5 cellular contexts compared by ENCODE assay signal in genomic region chr4:118625097-118625496, GRCh38.
DNase-seq lines count a peak whose midpoint lies in the region; ATAC-seq, FAIRE-seq and TF ChIP-seq lines count a peak whose summit lies in the region.
"Not testable (repeated sequence)": the region's sequence is repeated elsewhere in the genome, so short reads cannot be mapped to it uniquely, and the experiment has no call there.

No MANE protein-coding gene starts in this region.

- not testable (repeated sequence) for H3K27me3 ChIP-seq in SK-N-SH (ENCODE audit: insufficient read depth); WERI-Rb-1 (ENCODE audit: insufficient read depth, low read depth, severe bottlenecking)

- H3K4me3 ChIP-seq in A549; SK-N-SH (ENCODE audit: low read depth in 2 of 2, low read length in 1 of 2); WERI-Rb-1 (ENCODE audit: low read depth, low read length): not testable (repeated sequence)

- H3K36me3 ChIP-seq in SK-N-SH (replicated peaks in 1 of 2; ENCODE audit: control insufficient read depth in 1 of 2, insufficient read depth in 2 of 2, low read length in 1 of 2); WERI-Rb-1: not testable (repeated sequence)

- H3K9me3 ChIP-seq in A549; SK-N-SH; WERI-Rb-1 (ENCODE audit: severe bottlenecking): not testable (repeated sequence)

- not testable (repeated sequence) for H3K9ac ChIP-seq in SK-N-SH

- CTCF ChIA-PET in A549 (lab: Yijun Ruan, JAX); SK-N-SH (lab: Yijun Ruan, JAX): not testable (repeated sequence)

- not testable (repeated sequence) for ATAC-seq in A549; central memory CD8-positive, alpha-beta T cell (replicated peaks; ENCODE audit: extremely low read depth, poor library complexity, severe bottlenecking)

- H3K4me2 ChIP-seq in A549, SK-N-SH: not testable (repeated sequence)

- POLR2A ChIA-PET in A549 (lab: Yijun Ruan, JAX); SK-N-SH (lab: Yijun Ruan, JAX): not testable (repeated sequence)

- TF ChIP-seq CTCF in A549 (IDR thresholded peaks at IDR 0.05); SK-N-SH (IDR thresholded peaks at IDR 0.05); WERI-Rb-1 (IDR thresholded peaks at IDR 0.05; ENCODE audit: low read depth, low read length): not testable (repeated sequence)

- H3K9me3 Mint-ChIP-seq in central memory CD8-positive, alpha-beta T cell = not testable (repeated sequence)

- TF ChIP-seq RAD21 in A549 (conservative IDR thresholded peaks at IDR 0.05 in 1 of 2, IDR thresholded peaks at IDR 0.05 in 1 of 2); Ishikawa (IDR thresholded peaks at IDR 0.05; ENCODE audit: low read depth); SK-N-SH (IDR thresholded peaks at IDR 0.05; ENCODE audit: low read length): not testable (repeated sequence)

- H3K4me1 ChIP-seq in A549; SK-N-SH (ENCODE audit: control insufficient read depth in 1 of 2, insufficient read depth in 2 of 2, low read depth in 1 of 2, low read length in 1 of 2): not testable (repeated sequence)

- H3K27ac Mint-ChIP-seq in central memory CD8-positive, alpha-beta T cell (ENCODE audit: low read depth) = peak overlapping the region; percentile 35

- 95% methylated on average over 4 of the region's 4 CpGs for WGBS in A549 (ENCODE audit: missing lambda C conversion rate)
- WGBS in SK-N-SH (ENCODE audit: low lambda C conversion rate) = 96% methylated on average over 4 of the region's 4 CpGs

- H3K4me3 Mint-ChIP-seq in central memory CD8-positive, alpha-beta T cell = not testable (repeated sequence)

- not testable (repeated sequence) for H4K20me1 ChIP-seq in SK-N-SH (ENCODE audit: insufficient read depth)

- not testable (repeated sequence) for H3K36me3 Mint-ChIP-seq in central memory CD8-positive, alpha-beta T cell (ENCODE audit: insufficient read depth)

- not testable (repeated sequence) for H3F3A ChIP-seq in SK-N-SH (replicated peaks; ENCODE audit: insufficient read depth)

- not testable (repeated sequence) for TF ChIP-seq POLR2A in A549 (IDR thresholded peaks at IDR 0.05; ENCODE audit: low read length)

- not testable (repeated sequence) for H3K79me2 ChIP-seq in SK-N-SH (ENCODE audit: insufficient read depth)

- not testable (repeated sequence) for FAIRE-seq in A549 (lab: Jason Lieb, UNC)

- not testable (repeated sequence) for H3K4me1 Mint-ChIP-seq in central memory CD8-positive, alpha-beta T cell

- TF ChIP-seq EP300 in A549 (IDR thresholded peaks at IDR 0.05); Ishikawa (IDR thresholded peaks at IDR 0.05; ENCODE audit: borderline replicate concordance); SK-N-SH (IDR thresholded peaks at IDR 0.05; ENCODE audit: borderline replicate concordance in 1 of 2, low read depth in 1 of 2, low read length in 1 of 2): not testable (repeated sequence)

- not testable (repeated sequence) for H3K27me3 Mint-ChIP-seq in central memory CD8-positive, alpha-beta T cell

- not testable (repeated sequence) for H3K27ac ChIP-seq in A549; SK-N-SH (ENCODE audit: low read depth in 2 of 2, low read length in 1 of 2); WERI-Rb-1

- not testable (repeated sequence) for H2AFZ ChIP-seq in SK-N-SH (ENCODE audit: low read depth)

- not testable (repeated sequence) for DNase-seq in A549 (ENCODE audit: low read depth in 1 of 2, low spot score in 1 of 2); SK-N-SH; central memory CD8-positive, alpha-beta T cell (ENCODE audit: low spot score in 2 of 2)
- peak; percentile 68 for DNase-seq in WERI-Rb-1

- H3K9me2 ChIP-seq in SK-N-SH = not testable (repeated sequence)

TF ChIP-seq in A549, 52 proteins besides CTCF, POLR2A, EP300 and RAD21:
- TF ChIP-seq REST (IDR thresholded peaks at IDR 0.05) = peak; percentile 56; the same call in 1 of the 2 replicates

TF ChIP-seq in Ishikawa, 13 proteins besides CTCF, POLR2A, EP300 and RAD21:
- peak; percentile 60 for TF ChIP-seq REST (IDR thresholded peaks at IDR 0.05; ENCODE audit: low read depth)

TF ChIP-seq in SK-N-SH, 30 proteins besides CTCF, POLR2A, EP300 and RAD21:
- peak; percentile 41; the same call in 1 of the 2 replicates for TF ChIP-seq REST (IDR thresholded peaks at IDR 0.05; ENCODE audit: low read depth, low read length)
TF ChIP-seq in SK-N-SH: peak in this region for 1; not testable (repeated sequence) for 29.
